8 cellular contexts compared by ENCODE assay signal in genomic region chr13:59458908-59459579, GRCh38.
DNase-seq lines count a peak whose midpoint lies in the region; ATAC-seq and TF ChIP-seq lines count a peak whose summit lies in the region.

No MANE protein-coding gene starts in this region.

- H3K4me3 ChIP-seq in AG04450 (ENCODE audit: low read depth, low read length), result no peak overlapping the region
- H3K4me3 ChIP-seq in MG63, result no peak overlapping the region
- peak overlapping the region; percentile 0 for H3K4me3 ChIP-seq in brain microvascular endothelial cell (ENCODE audit: low read depth, low read length)
- H3K4me3 ChIP-seq in lower lobe of right lung, result no peak overlapping the region

- DNase-seq in AG04450 (ENCODE audit: low read depth, low spot score) (peak; percentile 49), MG63 (peak; percentile 43), brain microvascular endothelial cell (peak; percentile 79), lower lobe of right lung (no peak), inferior parietal cortex (ENCODE audit: extremely low spot score) (no peak), NK-92 (lab: John Stamatoyannopoulos, UW; ENCODE audit: unreplicated experiment) (no peak)
- no peak for DNase-seq in activated T-cell treated with anti-CD3 and anti-CD28 coated beads, Interleukin-2, amount 50 U/mL, for 1 hour
- no peak for DNase-seq in NK-92 treated with Interleukin-12 subunit alpha and Interleukin-12 subunit beta, amount 100 ng/mL, for 24 hours (lab: John Stamatoyannopoulos, UW)

- in situ Hi-C loops in brain microvascular endothelial cell (cut with HindIII; ENCODE audit: low pct_ligation_motif_present, low sequenced_read_pairs), result no loop called here

- peak; percentile 45 to 69 for ATAC-seq in lower lobe of right lung

- H3K9me3 ChIP-seq in AG04450 (ENCODE audit: control insufficient read depth, insufficient read depth, low read length) (peaks cover 4% of the 10 kb centered on the region), MG63 (no peaks in the 10 kb centered on the region), lower lobe of right lung (no peaks in the 10 kb centered on the region)

- POLR2A ChIA-PET in AG04450 (lab: Yijun Ruan, JAX), result interaction anchor here (0.5 to 2.0 kb wide), 8 partner anchors 10 to 923 kb away, joined by 3 to 6 read pairs (median 4); no protein-coding TSS in a partner anchor

- H3K4me1 ChIP-seq in lower lobe of right lung, result peaks cover 16% of the 10 kb centered on the region

- H3K27ac ChIP-seq in AG04450 (ENCODE audit: low read depth, low read length) (peak overlapping the region; percentile 72), brain microvascular endothelial cell (peak overlapping the region; percentile 76), lower lobe of right lung (peak overlapping the region; percentile 68)

- no peaks in the 10 kb centered on the region for H3K27me3 ChIP-seq in AG04450 (ENCODE audit: control insufficient read depth, insufficient read depth, low read length)
- H3K27me3 ChIP-seq in MG63, result no peaks in the 10 kb centered on the region
- H3K27me3 ChIP-seq in brain microvascular endothelial cell (replicated peaks), result no peaks in the 10 kb centered on the region
- no peaks in the 10 kb centered on the region for H3K27me3 ChIP-seq in lower lobe of right lung (ENCODE audit: low read depth)

- H3K36me3 ChIP-seq in MG63, result no peaks in the 10 kb centered on the region
- H3K36me3 ChIP-seq in brain microvascular endothelial cell (replicated peaks), result no peaks in the 10 kb centered on the region
- H3K36me3 ChIP-seq in lower lobe of right lung, result no peaks in the 10 kb centered on the region

- no peak for TF ChIP-seq CTCF in AG04450 (IDR thresholded peaks at IDR 0.05; ENCODE audit: low read depth, low read length)
- TF ChIP-seq CTCF in brain microvascular endothelial cell (IDR thresholded peaks at IDR 0.05; ENCODE audit: low read depth, low read length, missing control alignments), result no peak
- no peak for TF ChIP-seq CTCF in lower lobe of right lung (IDR thresholded peaks at IDR 0.05)

- CTCF ChIA-PET in AG04450 (lab: Charles Lee), result interaction anchor here (0.8 to 1.4 kb wide), 8 partner anchors 12 to 448 kb away, joined by 3 to 5 read pairs (median 4); no protein-coding TSS in a partner anchor

- intact Hi-C loops in lower lobe of right lung (cut with DNase I), result no loop called here

Comparison
In these comparisons a context has a peak if more than half of its experiments do, and no peak if none do; other contexts are left out.
1. DNase-seq: peak in AG04450 (single experiment), MG63 (single experiment) and brain microvascular endothelial cell (single experiment); none in lower lobe of right lung (single experiment), activated T-cell treated with anti-CD3 and anti-CD28 coated beads, Interleukin-2, amount 50 U/mL, for 1 hour (single experiment), NK-92 treated with Interleukin-12 subunit alpha and Interleukin-12 subunit beta, amount 100 ng/mL, for 24 hours (single experiment), inferior parietal cortex (single experiment) and NK-92 (single experiment).
2. Peak in every context shown above with its lines, with median percentiles within 50 percentile points of each other: H3K27ac ChIP-seq.